Comparison of ENCODE assay signal across 27 cellular contexts in genomic region chr6:116316772-116317467, GRCh38. TPM values are rescaled to one million over a fixed set of nuclear protein-coding genes. Genes with fewer than 3 reads are reported as not detected.
DNase-seq lines count a peak whose midpoint lies in the region; ATAC-seq and TF ChIP-seq lines count a peak whose summit lies in the region.
"Had no signal": no experiment of that assay in that cellular context is flagged by ENCODE, and none has a peak within 500 bp of the region (broad histone marks: within the 10 kb centered on the region; RNA-seq: fewer than 3 reads in every experiment).

No MANE protein-coding gene starts in this region.

- H3K9me1 ChIP-seq in IMR-90 (ENCODE audit: insufficient read depth, low read length) = peaks cover 3% of the 10 kb centered on the region; the same call in 1 of the 2 replicates

- no peak overlapping the region for H3K23ac ChIP-seq in IMR-90 (ENCODE audit: low read depth, low read length)

- no peaks in the 10 kb centered on the region for H4K20me1 ChIP-seq in IMR-90 (ENCODE audit: insufficient read depth, low read length)

- no peak for ATAC-seq in IMR-90 (ENCODE audit: low read depth)
- ATAC-seq in body of pancreas = no peak
- ATAC-seq in left cardiac atrium = peak; percentile 76 to 87
- peak; percentile 49 to 50 for ATAC-seq in gastrocnemius medialis
- no peak for ATAC-seq in GM18870 (IDR thresholded peaks at IDR 0.05; ENCODE audit: unreplicated experiment)
- ATAC-seq in HG03196 (IDR thresholded peaks at IDR 0.05; ENCODE audit: unreplicated experiment) = no peak
- ATAC-seq: activated T-cell treated with anti-CD3 and anti-CD28 coated beads, Interleukin-2, amount 50 U/mL, for 4 hours; GM12878; HCT116; naive thymus-derived CD8-positive, alpha-beta T cell; Panc1 had no signal

- H2AFZ ChIP-seq in IMR-90 (replicated peaks; ENCODE audit: low read length, poor library complexity) = no peak overlapping the region

- no peak overlapping the region for H3K4me2 ChIP-seq in IMR-90 (ENCODE audit: low read depth, low read length)
- H3K4me2 ChIP-seq: smooth muscle cell had no signal

- no peak overlapping the region for H2BK5ac ChIP-seq in IMR-90 (ENCODE audit: low read depth, low read length, poor library complexity, severe bottlenecking)

- CTCF ChIA-PET in IMR-90 (lab: Yijun Ruan, JAX) = no interaction called here

- H3K4ac ChIP-seq in IMR-90 (ENCODE audit: low read depth, low read length) = no peak overlapping the region

- no CpG with 5 or more reads among the region's 2 CpGs for WGBS in IMR-90 (ENCODE audit: extremely low coverage in 2 of 2, insufficient read length in 1 of 2), 2 experiments
- 78 to 90% methylated on average over 2 of the region's 2 CpGs for WGBS in body of pancreas, 2 donors

- TF ChIP-seq RAD21 in IMR-90 (IDR thresholded peaks at IDR 0.05; ENCODE audit: low read length) = no peak

- H2BK15ac ChIP-seq in IMR-90 (ENCODE audit: low read depth, low read length) = no peak overlapping the region

- no peak overlapping the region for H3K27ac ChIP-seq in IMR-90 (ENCODE audit: insufficient read depth, low read length)
- H3K27ac ChIP-seq in body of pancreas = no peak overlapping the region
- no peak overlapping the region for H3K27ac ChIP-seq in gastrocnemius medialis
- H3K27ac ChIP-seq: ascending aorta, SK-N-MC had no signal

- H3K9me3 ChIP-seq in IMR-90 (ENCODE audit: control insufficient read depth, insufficient read depth, low read length) = no peaks in the 10 kb centered on the region
- no peaks in the 10 kb centered on the region for H3K9me3 ChIP-seq in body of pancreas
- no peaks in the 10 kb centered on the region for H3K9me3 ChIP-seq in gastrocnemius medialis
- H3K9me3 ChIP-seq: ascending aorta had no signal

- DNase-seq in IMR-90 (no peak), body of pancreas (peak; percentile 13 to 23 (median 18)), left cardiac atrium (peak; percentile 62), gastrocnemius medialis (peak in 1 of 2 donors; percentile 48), NCI-H526 (lab: John Stamatoyannopoulos, UW) (no peak)
- no peak for DNase-seq in activated CD4-positive, CD25-positive, alpha-beta regulatory T cell (lab: John Stamatoyannopoulos, UW)
- DNase-seq: activated naive CD4-positive, alpha-beta T cell treated with anti-CD3 and anti-CD28 coated beads for 36 hours; activated T-cell treated with anti-CD3 and anti-CD28 coated beads, Interleukin-2, amount 50 U/mL, for 4 hours; CD4-positive, CD25-positive, alpha-beta regulatory T cell; GF-D8; KG1; kidney; mesendoderm; naive thymus-derived CD8-positive, alpha-beta T cell; NCI-H1105; NCI-H2081 treated with DMSO at 0.1 percent for 48 hours; NCI-H526 treated with DMSO at 0.1 percent for 48 hours; posterior cingulate gyrus; substantia nigra had no signal

- no peaks in the 10 kb centered on the region for H3K79me1 ChIP-seq in IMR-90 (ENCODE audit: low read depth in 1 of 2, low read length in 2 of 2)

- BruUV-seq in IMR-90 (replicated peaks; lab: Mats Ljungman, UMichigan) = no TSS peak

- intact Hi-C loops in IMR-90 (cut with micrococcal nuclease) (no loop called here), body of pancreas (cut with DNase I) (no loop called here), left cardiac atrium (cut with DNase I) (no loop called here), gastrocnemius medialis (cut with DNase I; ENCODE audit: low total_unique reads) (no loop called here)

- H3K4me3 ChIP-seq in IMR-90 (ENCODE audit: insufficient read depth, low read depth, low read length) (no peak overlapping the region), body of pancreas (no peak overlapping the region), gastrocnemius medialis (no peak overlapping the region)
- H3K4me3 ChIP-seq: ascending aorta, GM12878, SK-N-MC, smooth muscle cell had no signal

- in situ Hi-C loops in IMR-90 (cut with MboI; ENCODE audit: low sequenced_read_pairs) (no loop called here), gastrocnemius medialis (cut with MboI; ENCODE audit: low sequenced_read_pairs in 4 of 4) (no loop called here)

- dilution Hi-C loops in IMR-90 (cut with HindIII; ENCODE audit: low sequenced_read_pairs, unreplicated experiment) = no loop called here

- TF ChIP-seq CTCF in IMR-90 (conservative IDR thresholded peaks at IDR 0.05; ENCODE audit: low read depth, low read length) (no peak), body of pancreas (IDR thresholded peaks at IDR 0.05) (no peak), gastrocnemius medialis (IDR thresholded peaks at IDR 0.05 in 4 of 5, conservative IDR thresholded peaks at IDR 0.05 in 1 of 5) (no peak)

- H3K27me3 ChIP-seq in IMR-90 (ENCODE audit: control insufficient read depth, insufficient read depth, low read length) (no peaks in the 10 kb centered on the region), body of pancreas (no peaks in the 10 kb centered on the region), gastrocnemius medialis (no peaks in the 10 kb centered on the region)
- H3K27me3 ChIP-seq: ascending aorta had no signal

- H2AK9ac ChIP-seq in IMR-90 (replicated peaks; ENCODE audit: low read depth, low read length, poor library complexity) = no peak overlapping the region

- no peak overlapping the region for H3K18ac ChIP-seq in IMR-90 (ENCODE audit: low read depth, low read length)

- H3K14ac ChIP-seq in IMR-90 (replicated peaks; ENCODE audit: low read depth, low read length) = no peak overlapping the region

- TF ChIP-seq POLR2A in IMR-90 (IDR thresholded peaks at IDR 0.05; ENCODE audit: low read depth, low read length) = no peak
- TF ChIP-seq POLR2A in body of pancreas (IDR thresholded peaks at IDR 0.05) = no peak
- TF ChIP-seq POLR2A in gastrocnemius medialis (IDR thresholded peaks at IDR 0.05) = no peak

- no peak overlapping the region for H2AK5ac ChIP-seq in IMR-90 (ENCODE audit: low read depth, low read length)

- no peak overlapping the region for H3K9ac ChIP-seq in IMR-90 (ENCODE audit: low read depth, low read length)

- POLR2A ChIA-PET in IMR-90 (lab: Charles Lee; ENCODE audit: unreplicated experiment) = no interaction called here

- H2BK20ac ChIP-seq in IMR-90 (ENCODE audit: low read depth, low read length) = no peak overlapping the region

- H2BK120ac ChIP-seq in IMR-90 (ENCODE audit: low read depth, low read length) = no peak overlapping the region

- no peak overlapping the region for H3K56ac ChIP-seq in IMR-90 (ENCODE audit: extremely low read depth, insufficient read depth, low read length)

- no peaks in the 10 kb centered on the region for H3K36me3 ChIP-seq in IMR-90 (ENCODE audit: control insufficient read depth, insufficient read depth, low read length)
- H3K36me3 ChIP-seq in body of pancreas (replicated peaks in 1 of 2; ENCODE audit: insufficient read depth in 1 of 2, low read depth in 2 of 2) = no peaks in the 10 kb centered on the region
- no peaks in the 10 kb centered on the region for H3K36me3 ChIP-seq in gastrocnemius medialis
- H3K36me3 ChIP-seq: ascending aorta had no signal

- no peak overlapping the region for H4K91ac ChIP-seq in IMR-90 (ENCODE audit: insufficient read depth, low read depth, low read length)

- H4K8ac ChIP-seq in IMR-90 (ENCODE audit: low read depth in 2 of 2, low read length in 2 of 2) = no peak overlapping the region

- H3K4me1 ChIP-seq in IMR-90 (ENCODE audit: control insufficient read depth, insufficient read depth, low read length) = peaks cover 3% of the 10 kb centered on the region; the same call in 1 of the 2 replicates
- peaks cover 10% of the 10 kb centered on the region for H3K4me1 ChIP-seq in body of pancreas
- H3K4me1 ChIP-seq in gastrocnemius medialis = peaks cover 3% of the 10 kb centered on the region in 2 donors

- H4K5ac ChIP-seq in IMR-90 (ENCODE audit: low read depth, low read length) = no peak overlapping the region

TF ChIP-seq in IMR-90, 13 proteins besides CTCF, POLR2A, EP300 and RAD21:
- TF ChIP-seq MAFK (IDR thresholded peaks at IDR 0.05; ENCODE audit: low read depth, low read length) (peak; percentile 97), NFE2L2 (IDR thresholded peaks at IDR 0.05; ENCODE audit: low read depth, low read length) (no peak), RFX5 (IDR thresholded peaks at IDR 0.05; ENCODE audit: low read depth, low read length) (no peak), CHD1 (IDR thresholded peaks at IDR 0.05; ENCODE audit: low read depth, low read length) (no peak)

RNA-seq across cellular contexts. Expression of gene TSPYL1, which starts 37.2 kb away (rescaled TPM):
- total RNA-seq in IMR-90 (2012; rRNA removed) (111 and 121 TPM in 2 replicates), body of pancreas (10 to 100 TPM; 44.1 to 45.2 TPM), left cardiac atrium (10 to 100 TPM; 78.2 to 90.8 TPM), gastrocnemius medialis (100 to 1,000 TPM in 1 of 4 donors, 10 to 100 TPM in 3; 74.2 to 160 (median 81.2) TPM)
- 30.1 and 32.4 TPM in 2 replicates for polyA plus RNA-seq in IMR-90 (2012; rRNA removed)
- polyA plus RNA-seq in IMR-90 (2012; cell fraction: cytosol; rRNA removed) = 19.1 and 19.2 TPM in 2 replicates
- polyA plus RNA-seq in IMR-90 (2012; cell fraction: nucleus; rRNA removed; ENCODE audit: low replicate concordance) = 7.1 and 14.7 TPM in 2 replicates

RNA-seq across cellular contexts. Expression of gene DSE, which starts 53.8 kb away (rescaled TPM):
- 132 and 154 TPM in 2 replicates for total RNA-seq in IMR-90 (2012; rRNA removed)
- polyA plus RNA-seq in IMR-90 (2012; rRNA removed) = 43.9 and 48.0 TPM in 2 replicates
- polyA plus RNA-seq in IMR-90 (2012; cell fraction: cytosol; rRNA removed) = 19.3 and 19.7 TPM in 2 replicates
- polyA plus RNA-seq in IMR-90 (2012; cell fraction: nucleus; rRNA removed; ENCODE audit: low replicate concordance) = 23.4 and 39.5 TPM in 2 replicates
- total RNA-seq in body of pancreas = 10 to 100 TPM in 1 of 2 donors, 1 to 10 TPM in 1; 8.6 to 14.0 TPM
- 10 to 100 TPM; 30.3 to 34.4 TPM for total RNA-seq in left cardiac atrium
- total RNA-seq in gastrocnemius medialis = 10 to 100 TPM in 3 of 4 donors, 1 to 10 TPM in 1; 9.6 to 14.8 (median 11.8) TPM

Comparison
In these comparisons a context has a peak if more than half of its experiments do, and no peak if none do; other contexts are left out.
1. ATAC-seq: peak in left cardiac atrium (2 of 2) and gastrocnemius medialis (2 of 2); none in IMR-90 (single experiment), body of pancreas (single experiment), GM18870 (single experiment) and HG03196 (single experiment).
2. DNase-seq: peak in body of pancreas (4 of 4) and left cardiac atrium (single experiment); none in IMR-90 (single experiment), NCI-H526 (0 of 2) and activated CD4-positive, CD25-positive, alpha-beta regulatory T cell (0 of 4).